ENCODE assay signal across 8 cellular contexts in genomic region chr18:63216911-63217311, GRCh38.
DNase-seq lines count a peak whose midpoint lies in the region; ATAC-seq and TF ChIP-seq lines count a peak whose summit lies in the region.

No MANE protein-coding gene starts in this region.

- peaks cover 98% of the 10 kb centered on the region for H3K4me1 Mint-ChIP-seq in activated CD8-positive, alpha-beta T cell treated with anti-CD3 and anti-CD28 coated beads, Interleukin-2, amount 10 ng/mL, durations not matched to agents 7 days and 5 days (ENCODE audit: low read depth)

- H3K79me2 ChIP-seq in SK-N-SH (ENCODE audit: insufficient read depth) = no peaks in the 10 kb centered on the region

- no peak overlapping the region for H2AFZ ChIP-seq in SK-N-SH (ENCODE audit: low read depth)

- ATAC-seq in SK-N-SH treated with all-trans-retinoic acid at 6 μM for 48 hours (peak; percentile 19; the same call in 1 of the 3 replicates), HG02759 (IDR thresholded peaks at IDR 0.05; ENCODE audit: unreplicated experiment) (peak; percentile 59)
- ATAC-seq in activated CD8-positive, alpha-beta T cell treated with anti-CD3 and anti-CD28 coated beads, Interleukin-2, amount 10 ng/mL, durations not matched to agents 7 days and 5 days = peak; percentile 29

- intact Hi-C loops in spleen (cut with DNase I; ENCODE audit: low total_unique reads) (no loop called here), ovary (cut with DNase I) (no loop called here)

- no peaks in the 10 kb centered on the region for H3K27me3 Mint-ChIP-seq in activated CD8-positive, alpha-beta T cell treated with anti-CD3 and anti-CD28 coated beads, Interleukin-2, amount 10 ng/mL, durations not matched to agents 7 days and 5 days (ENCODE audit: low read depth)

- peak overlapping the region; percentile 72 for H3K4me3 Mint-ChIP-seq in activated CD8-positive, alpha-beta T cell treated with anti-CD3 and anti-CD28 coated beads, Interleukin-2, amount 10 ng/mL, durations not matched to agents 7 days and 5 days

- no peaks in the 10 kb centered on the region for H3K9me3 Mint-ChIP-seq in activated CD8-positive, alpha-beta T cell treated with anti-CD3 and anti-CD28 coated beads, Interleukin-2, amount 10 ng/mL, durations not matched to agents 7 days and 5 days (ENCODE audit: insufficient read depth)

- no peak for TF ChIP-seq RAD21 in SK-N-SH (IDR thresholded peaks at IDR 0.05; ENCODE audit: low read length)

- peaks cover 80% of the 10 kb centered on the region for H3K36me3 Mint-ChIP-seq in activated CD8-positive, alpha-beta T cell treated with anti-CD3 and anti-CD28 coated beads, Interleukin-2, amount 10 ng/mL, durations not matched to agents 7 days and 5 days (ENCODE audit: low read depth)

- H3K9ac ChIP-seq in SK-N-SH = no peak overlapping the region

- TF ChIP-seq CTCF in SK-N-SH (IDR thresholded peaks at IDR 0.05) (no peak), spleen (IDR thresholded peaks at IDR 0.05 in 8 of 11, conservative IDR thresholded peaks at IDR 0.05 in 3 of 11) (no peak), ovary (IDR thresholded peaks at IDR 0.05) (no peak)

- H3K4me3 ChIP-seq in SK-N-SH (ENCODE audit: low read depth in 2 of 2, low read length in 1 of 2) (no peak overlapping the region), spleen (peak overlapping the region in 1 of 8 donors; percentile 1), ovary (no peak overlapping the region)

- DNase-seq in SK-N-SH (no peak), spleen (no peak), ovary (no peak), HT-29 (ENCODE audit: low spot score) (no peak), NCI-H524 treated with DMSO at 0.1 percent for 48 hours (lab: John Stamatoyannopoulos, UW) (no peak)
- DNase-seq in activated CD8-positive, alpha-beta T cell treated with anti-CD3 and anti-CD28 coated beads, Interleukin-2, amount 10 ng/mL, durations not matched to agents 7 days and 5 days = peak; percentile 56

- H3K4me1 ChIP-seq in SK-N-SH (ENCODE audit: control insufficient read depth in 1 of 2, insufficient read depth in 2 of 2, low read depth in 1 of 2, low read length in 1 of 2) (no peaks in the 10 kb centered on the region; a peak in 1 of 4 replicates), spleen (peaks cover 6 to 75% (median 46%) of the 10 kb centered on the region in 6 donors), ovary (ENCODE audit: insufficient read depth) (peaks cover 4% of the 10 kb centered on the region)

- peak overlapping the region; percentile 90 for H3K27ac Mint-ChIP-seq in activated CD8-positive, alpha-beta T cell treated with anti-CD3 and anti-CD28 coated beads, Interleukin-2, amount 10 ng/mL, durations not matched to agents 7 days and 5 days

- H3K36me3 ChIP-seq in SK-N-SH (replicated peaks in 1 of 2; ENCODE audit: control insufficient read depth in 1 of 2, insufficient read depth in 2 of 2, low read length in 1 of 2) (no peaks in the 10 kb centered on the region), spleen (no peaks in the 10 kb centered on the region), ovary (no peaks in the 10 kb centered on the region)

- TF ChIP-seq EP300 in SK-N-SH (IDR thresholded peaks at IDR 0.05; ENCODE audit: borderline replicate concordance in 1 of 2, low read depth in 1 of 2, low read length in 1 of 2) (no peak), ovary (IDR thresholded peaks at IDR 0.05) (no peak)

- H3K27me3 ChIP-seq in SK-N-SH (ENCODE audit: insufficient read depth) = no peaks in the 10 kb centered on the region
- H3K27me3 ChIP-seq in spleen (replicated peaks in 1 of 7) = no peaks in the 10 kb centered on the region
- no peaks in the 10 kb centered on the region for H3K27me3 ChIP-seq in ovary

- CTCF ChIA-PET in SK-N-SH (lab: Yijun Ruan, JAX) = no interaction called here
- CTCF ChIA-PET in activated CD8-positive, alpha-beta T cell treated with anti-CD3 and anti-CD28 coated beads, Interleukin-2, amount 10 ng/mL, durations not matched to agents 7 days and 5 days (lab: Charles Lee) = interaction anchor here (0.9 to 1.1 kb wide), 2 partner anchors 20 to 100 kb away, joined by 3 to 5 read pairs; no protein-coding TSS in a partner anchor

- TF ChIP-seq POLR2A in spleen (IDR thresholded peaks at IDR 0.05) (no peak), ovary (IDR thresholded peaks at IDR 0.05) (no peak)

- no peak overlapping the region for H3K4me2 ChIP-seq in SK-N-SH

- 81% methylated on average over 6 of the region's 6 CpGs for WGBS in SK-N-SH (ENCODE audit: low lambda C conversion rate)
- 46 to 63% (median 57%) methylated on average over 6 of the region's 6 CpGs for WGBS in spleen, 5 donors
- 19 to 51% (median 47%) methylated on average over 6 of the region's 6 CpGs for WGBS in ovary, 3 donors

- no peaks in the 10 kb centered on the region for H3K9me3 ChIP-seq in SK-N-SH
- H3K9me3 ChIP-seq in spleen = no peaks in the 10 kb centered on the region
- no peaks in the 10 kb centered on the region for H3K9me3 ChIP-seq in ovary

- no peaks in the 10 kb centered on the region for H3K9me2 ChIP-seq in SK-N-SH

- POLR2A ChIA-PET in SK-N-SH (lab: Yijun Ruan, JAX) = no interaction called here
- POLR2A ChIA-PET in activated CD8-positive, alpha-beta T cell treated with anti-CD3 and anti-CD28 coated beads, Interleukin-2, amount 10 ng/mL, durations not matched to agents 7 days and 5 days (lab: Charles Lee) = interaction anchor here (1.0 to 1.5 kb wide), 6 partner anchors 9 to 101 kb away, joined by 3 to 16 read pairs (median 9); no protein-coding TSS in a partner anchor

- H4K20me1 ChIP-seq in SK-N-SH (ENCODE audit: insufficient read depth) = no peaks in the 10 kb centered on the region

- H3K27ac ChIP-seq in SK-N-SH (ENCODE audit: low read depth in 2 of 2, low read length in 1 of 2) (no peak overlapping the region), spleen (peak overlapping the region; percentile 2 to 75 (median 44)), ovary (peak overlapping the region in 1 of 2 donors; percentile 6)

- no peaks in the 10 kb centered on the region for H3F3A ChIP-seq in SK-N-SH (replicated peaks; ENCODE audit: insufficient read depth)

TF ChIP-seq in SK-N-SH treated with all-trans-retinoic acid at 6 μM for 48 hours, 23 proteins besides CTCF, POLR2A, EP300 and RAD21:
- TF ChIP-seq ZFP30 (CRISPR knock-in tag; IDR thresholded peaks at IDR 0.05) (no peak), ESRRG (CRISPR knock-in tag; IDR thresholded peaks at IDR 0.05) (no peak), ISL1 (CRISPR knock-in tag; IDR thresholded peaks at IDR 0.05) (no peak), CSDC2 (CRISPR knock-in tag; IDR thresholded peaks at IDR 0.05) (no peak), ZC3H10 (CRISPR knock-in tag; IDR thresholded peaks at IDR 0.05) (no peak), ZFP3 (CRISPR knock-in tag; IDR thresholded peaks at IDR 0.05) (no peak), ZNF8 (CRISPR knock-in tag; IDR thresholded peaks at IDR 0.05) (no peak), RARB (CRISPR knock-in tag; IDR thresholded peaks at IDR 0.05) (no peak), BACH2 (CRISPR knock-in tag; IDR thresholded peaks at IDR 0.05; ENCODE audit: borderline replicate concordance) (no peak), PATZ1 (CRISPR knock-in tag; IDR thresholded peaks at IDR 0.05; ENCODE audit: borderline replicate concordance) (no peak)

TF ChIP-seq in SK-N-SH, 30 proteins besides CTCF, POLR2A, EP300 and RAD21:
- no peak for TF ChIP-seq RCOR1 (IDR thresholded peaks at IDR 0.05; ENCODE audit: low read length)
- TF ChIP-seq RFX5 (IDR thresholded peaks at IDR 0.05; ENCODE audit: low read length) = no peak
- no peak for TF ChIP-seq TAF1 (IDR thresholded peaks at IDR 0.05; ENCODE audit: borderline replicate concordance, low read depth, low read length)
- no peak for TF ChIP-seq TEAD4 (IDR thresholded peaks at IDR 0.05; ENCODE audit: borderline replicate concordance, insufficient read depth)
- no peak for TF ChIP-seq FOSL2 (IDR thresholded peaks at IDR 0.05; ENCODE audit: borderline replicate concordance, low read depth)
- no peak for TF ChIP-seq SIN3A (IDR thresholded peaks at IDR 0.05; ENCODE audit: borderline replicate concordance, low read depth, low read length)
- TF ChIP-seq POLR2AphosphoS5 (IDR thresholded peaks at IDR 0.05; ENCODE audit: low read depth, low read length) = no peak
- TF ChIP-seq FOXM1 (IDR thresholded peaks at IDR 0.05; ENCODE audit: low read depth) = no peak
- no peak for TF ChIP-seq SMC3 (IDR thresholded peaks at IDR 0.05; ENCODE audit: low read depth, low read length)
- no peak for TF ChIP-seq NFIC (IDR thresholded peaks at IDR 0.05; ENCODE audit: borderline replicate concordance)
- TF ChIP-seq PBX3 (IDR thresholded peaks at IDR 0.05) = no peak
- TF ChIP-seq, protein P1, sequence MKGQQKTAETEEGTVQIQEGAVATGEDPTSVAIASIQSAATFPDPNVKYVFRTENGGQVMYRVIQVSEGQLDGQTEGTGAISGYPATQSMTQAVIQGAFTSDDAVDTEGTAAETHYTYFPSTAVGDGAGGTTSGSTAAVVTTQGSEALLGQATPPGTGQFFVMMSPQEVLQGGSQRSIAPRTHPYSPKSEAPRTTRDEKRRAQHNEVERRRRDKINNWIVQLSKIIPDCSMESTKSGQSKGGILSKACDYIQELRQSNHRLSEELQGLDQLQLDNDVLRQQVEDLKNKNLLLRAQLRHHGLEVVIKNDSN (IDR thresholded peaks at IDR 0.05; ENCODE audit: borderline replicate concordance, low read depth) = no peak

Comparison
In these comparisons a context has a peak if more than half of its experiments do, and no peak if none do; other contexts are left out.
1. H3K27ac ChIP-seq: peak in spleen (8 of 8); none in SK-N-SH (0 of 2).
2. Peak in every context shown above with its lines, with median percentiles within 50 percentile points of each other: ATAC-seq.